In genomic region chr4:28105271-28105859, GRCh38 we compare ENCODE assay signal across 34 cellular contexts.
"Had no signal": no experiment of that assay in that cellular context is flagged by ENCODE, and none has a peak within 500 bp of the region (broad histone marks: within the 10 kb centered on the region; RNA-seq: fewer than 3 reads in every experiment).

No MANE protein-coding gene starts in this region.

- H3K36me3 ChIP-seq: adrenal gland, ascending aorta, brain microvascular endothelial cell, breast epithelium, cardiac muscle cell had no signal

- H3K4me3 ChIP-seq: adrenal gland, ascending aorta, body of pancreas, breast epithelium, cardiac muscle cell had no signal

- ATAC-seq: activated naive CD4-positive, alpha-beta T cell treated with anti-CD3 and anti-CD28 coated beads, Interleukin-2, amount 50 U/mL, for 72 hours; activated naive CD8-positive, alpha-beta T cell treated with anti-CD3 and anti-CD28 coated beads, Interleukin-2, amount 50 U/mL, for 24 hours; activated T-cell treated with anti-CD3 and anti-CD28 coated beads, Interleukin-2, amount 50 U/mL, for 4 hours; activated T-cell treated with anti-CD3 and anti-CD28 coated beads, Interleukin-2, amount 50 U/mL, for 72 hours; activated T-helper 17 cell treated with anti-CD3 and anti-CD28 coated beads, Interleukin-2, amount 50 U/mL, for 72 hours; body of pancreas had no signal

- DNase-seq: activated effector memory CD4-positive, alpha-beta T cell treated with anti-CD3 and anti-CD28 coated beads, Interleukin-2, amount 50 U/mL, for 16 hours; activated effector memory CD4-positive, alpha-beta T cell treated with Interleukin-2 at 50 U/mL for 16 hours; activated gamma-delta T cell; activated gamma-delta T cell treated with Interleukin-2 at 50 U/mL for 16 hours; activated naive CD4-positive, alpha-beta T cell; activated naive CD4-positive, alpha-beta T cell treated with anti-CD3 and anti-CD28 coated beads for 36 hours; activated naive CD4-positive, alpha-beta T cell treated with anti-CD3 and anti-CD28 coated beads, Interleukin-2, amount 10 ng/mL, durations not matched to agents 7 days and 5 days; activated naive CD4-positive, alpha-beta T cell treated with anti-CD3 and anti-CD28 coated beads, Interleukin-2, amount 50 U/mL, for 16 hours; activated naive CD4-positive, alpha-beta T cell treated with Interleukin-2 at 50 U/mL for 16 hours; activated naive CD8-positive, alpha-beta T cell treated with anti-CD3 and anti-CD28 coated beads for 36 hours; activated naive CD8-positive, alpha-beta T cell treated with anti-CD3 and anti-CD28 coated beads, Interleukin-2, amount 10 ng/mL, durations not matched to agents 7 days and 5 days; activated naive CD8-positive, alpha-beta T cell treated with anti-CD3 and anti-CD28 coated beads, Interleukin-2, amount 50 U/mL, for 24 hours; activated T-cell treated with anti-CD3 and anti-CD28 coated beads, Interleukin-2, amount 50 U/mL, for 1 hour; activated T-cell treated with anti-CD3 and anti-CD28 coated beads, Interleukin-2, amount 50 U/mL, for 24 hours; activated T-cell treated with anti-CD3 and anti-CD28 coated beads, Interleukin-2, amount 50 U/mL, for 4 hours; activated T-cell treated with anti-CD3 and anti-CD28 coated beads, Interleukin-2, amount 50 U/mL, for 48 hours; activated T-cell treated with anti-CD3 and anti-CD28 coated beads, Interleukin-2, amount 50 U/mL, for 72 hours; adrenal gland; amniotic stem cell; amygdala; anterior cingulate cortex; aorta; body of pancreas; brain microvascular endothelial cell; caudate nucleus; central memory CD4-positive, alpha-beta T cell; cerebellar nuclear complex had no signal

- H3K27ac ChIP-seq: adrenal gland, ascending aorta, body of pancreas, brain microvascular endothelial cell, breast epithelium, cardiac muscle cell had no signal

- H3K4me1 ChIP-seq: adrenal gland, ascending aorta, body of pancreas, breast epithelium had no signal

- FAIRE-seq: astrocyte, bronchial epithelial cell had no signal

- H3K27me3 ChIP-seq: adrenal gland, ascending aorta, body of pancreas, brain microvascular endothelial cell, breast epithelium, cardiac muscle cell had no signal

- H3K9me3 ChIP-seq: adrenal gland, ascending aorta, body of pancreas, breast epithelium had no signal
